ENCODE assay signal across 9 cellular contexts in genomic region chr19:12940897-12941296, GRCh38. TPM values are rescaled to one million over a fixed set of nuclear protein-coding genes. Genes with fewer than 3 reads are reported as not detected.
DNase-seq lines count a peak whose midpoint lies in the region; ATAC-seq and TF ChIP-seq lines count a peak whose summit lies in the region.
"Had no signal": no experiment of that assay in that cellular context is flagged by ENCODE, and none has a peak within 500 bp of the region (broad histone marks: within the 10 kb centered on the region; RNA-seq: fewer than 3 reads in every experiment).

No MANE protein-coding gene starts in this region.

- CTCF ChIA-PET in activated CD8-positive, alpha-beta memory T cell treated with anti-CD3 and anti-CD28 coated beads, Interleukin-2, amount 10 ng/mL, durations not matched to agents 7 days and 5 days (lab: Charles Lee) = interaction anchor here (0.8 to 1.4 kb wide), 3 partner anchors 8 to 56 kb away, joined by 3 to 7 read pairs (median 5); no protein-coding TSS in a partner anchor

- H3K4me3 Mint-ChIP-seq in activated CD8-positive, alpha-beta memory T cell treated with anti-CD3 and anti-CD28 coated beads, Interleukin-2, amount 10 ng/mL, durations not matched to agents 7 days and 5 days = peak overlapping the region; percentile 100
- H3K4me3 Mint-ChIP-seq in T-helper 2 cell treated with Interferon-gamma antibody and Interleukin-4, amounts not matched to agents 5 μg/mL and 100 μg/mL, for 36 hours = peak overlapping the region; percentile 100

- peak overlapping the region; percentile 85 for H3K4me3 ChIP-seq in fibroblast of pulmonary artery (replicated peaks; ENCODE audit: low read depth, low read length)
- peak overlapping the region; percentile 1 to 98 (median 93) for H3K4me3 ChIP-seq in stomach

- no peaks in the 10 kb centered on the region for H3K9me3 Mint-ChIP-seq in activated CD8-positive, alpha-beta memory T cell treated with anti-CD3 and anti-CD28 coated beads, Interleukin-2, amount 10 ng/mL, durations not matched to agents 7 days and 5 days (ENCODE audit: low read depth)
- H3K9me3 Mint-ChIP-seq in T-helper 2 cell treated with Interferon-gamma antibody and Interleukin-4, amounts not matched to agents 5 μg/mL and 100 μg/mL, for 36 hours = no peaks in the 10 kb centered on the region

- H3K36me3 ChIP-seq in stomach = peaks cover 54 to 57% (median 56%) of the 10 kb centered on the region in 4 donors

- no peak for TF ChIP-seq POLR2A in stomach (IDR thresholded peaks at IDR 0.05)

- intact Hi-C loops in stomach (cut with DNase I; ENCODE audit: low total_unique reads) = no loop called here

- H3K4me1 Mint-ChIP-seq in activated CD8-positive, alpha-beta memory T cell treated with anti-CD3 and anti-CD28 coated beads, Interleukin-2, amount 10 ng/mL, durations not matched to agents 7 days and 5 days = peaks cover 75% of the 10 kb centered on the region
- H3K4me1 Mint-ChIP-seq in T-helper 2 cell treated with Interferon-gamma antibody and Interleukin-4, amounts not matched to agents 5 μg/mL and 100 μg/mL, for 36 hours (ENCODE audit: low read depth) = peaks cover 48% of the 10 kb centered on the region

- H3K9me3 ChIP-seq in stomach = no peaks in the 10 kb centered on the region

- H3K27me3 Mint-ChIP-seq in activated CD8-positive, alpha-beta memory T cell treated with anti-CD3 and anti-CD28 coated beads, Interleukin-2, amount 10 ng/mL, durations not matched to agents 7 days and 5 days = no peaks in the 10 kb centered on the region
- no peaks in the 10 kb centered on the region for H3K27me3 Mint-ChIP-seq in T-helper 2 cell treated with Interferon-gamma antibody and Interleukin-4, amounts not matched to agents 5 μg/mL and 100 μg/mL, for 36 hours (ENCODE audit: low read depth)

- TF ChIP-seq EP300 in stomach (IDR thresholded peaks at IDR 0.05) = no peak

- H3K36me3 Mint-ChIP-seq in activated CD8-positive, alpha-beta memory T cell treated with anti-CD3 and anti-CD28 coated beads, Interleukin-2, amount 10 ng/mL, durations not matched to agents 7 days and 5 days = peaks cover 66% of the 10 kb centered on the region
- H3K36me3 Mint-ChIP-seq in T-helper 2 cell treated with Interferon-gamma antibody and Interleukin-4, amounts not matched to agents 5 μg/mL and 100 μg/mL, for 36 hours (ENCODE audit: low read depth) = peaks cover 71% of the 10 kb centered on the region

- WGBS in stomach, 5 donors = 36 to 70% (median 58%) methylated on average over 2 of the region's 2 CpGs

- ATAC-seq in activated CD8-positive, alpha-beta memory T cell treated with anti-CD3 and anti-CD28 coated beads, Interleukin-2, amount 10 ng/mL, durations not matched to agents 7 days and 5 days = no peak
- no peak for ATAC-seq in GM21529 (IDR thresholded peaks at IDR 0.05; ENCODE audit: unreplicated experiment)
- ATAC-seq in left lobe of liver = no peak

- H3K27ac ChIP-seq in stomach = peak overlapping the region in 4 of 5 donors; percentile 93 to 96 (median 95)

- peak overlapping the region; percentile 95 for H3K27ac Mint-ChIP-seq in activated CD8-positive, alpha-beta memory T cell treated with anti-CD3 and anti-CD28 coated beads, Interleukin-2, amount 10 ng/mL, durations not matched to agents 7 days and 5 days
- H3K27ac Mint-ChIP-seq in T-helper 2 cell treated with Interferon-gamma antibody and Interleukin-4, amounts not matched to agents 5 μg/mL and 100 μg/mL, for 36 hours = peak overlapping the region; percentile 94

- no peak for DNase-seq in activated CD8-positive, alpha-beta memory T cell treated with anti-CD3 and anti-CD28 coated beads, Interleukin-2, amount 10 ng/mL, durations not matched to agents 7 days and 5 days
- no peak for DNase-seq in activated CD8-positive, alpha-beta memory T cell treated with anti-CD3 and anti-CD28 coated beads, Interleukin-2, amount 50 U/mL, for 48 hours
- no peak for DNase-seq in T-helper 2 cell treated with Interferon-gamma antibody and Interleukin-4, amounts not matched to agents 5 μg/mL and 100 μg/mL, for 36 hours (ENCODE audit: low spot score)
- DNase-seq in fibroblast of pulmonary artery (ENCODE audit: low read depth) (no peak), stomach (no peak), HuH-7 (ENCODE audit: low spot score) (no peak), left lobe of liver (ENCODE audit: low spot score) (no peak)
- DNase-seq: NK-92 treated with Interleukin-12 subunit alpha and Interleukin-12 subunit beta, amount 100 ng/mL, for 24 hours had no signal

- H3K4me1 ChIP-seq in stomach = peaks cover 30 to 80% (median 72%) of the 10 kb centered on the region in 4 donors

- TF ChIP-seq CTCF in fibroblast of pulmonary artery (IDR thresholded peaks at IDR 0.05; ENCODE audit: low read length, missing control alignments) (no peak), stomach (IDR thresholded peaks at IDR 0.05) (no peak)

- no peaks in the 10 kb centered on the region for H3K27me3 ChIP-seq in stomach

RNA-seq across cellular contexts. Expression of gene CALR, which starts 2.5 kb away (rescaled TPM):
- 100 to 1,000 TPM; 745 to 898 TPM for total RNA-seq in activated CD8-positive, alpha-beta memory T cell treated with anti-CD3 and anti-CD28 coated beads, Interleukin-2, amount 10 ng/mL, durations not matched to agents 7 days and 5 days
- total RNA-seq in stomach = 100 to 1,000 TPM; 337 to 947 (median 504) TPM
- 100 to 1,000 TPM in 2 of 3 donors, 10 to 100 TPM in 1; 71.2 to 236 (median 158) TPM for polyA plus RNA-seq in stomach
- 1,041 TPM for total RNA-seq in left lobe of liver

RNA-seq across cellular contexts. Expression of gene RAD23A, which starts 4.8 kb away (rescaled TPM):
- 100 to 1,000 TPM; 164 to 168 TPM for total RNA-seq in activated CD8-positive, alpha-beta memory T cell treated with anti-CD3 and anti-CD28 coated beads, Interleukin-2, amount 10 ng/mL, durations not matched to agents 7 days and 5 days
- total RNA-seq in stomach = 100 to 1,000 TPM in 3 of 5 donors, 10 to 100 TPM in 2; 44.1 to 144 (median 103) TPM
- 100 to 1,000 TPM; 101 to 141 (median 106) TPM for polyA plus RNA-seq in stomach
- 42.6 TPM for total RNA-seq in left lobe of liver

RNA-seq across cellular contexts. Expression of gene FARSA, which starts 7.4 kb away (rescaled TPM):
- 100 to 1,000 TPM in 1 of 2 experiments, 10 to 100 TPM in 1; 96.6 to 131 TPM for total RNA-seq in activated CD8-positive, alpha-beta memory T cell treated with anti-CD3 and anti-CD28 coated beads, Interleukin-2, amount 10 ng/mL, durations not matched to agents 7 days and 5 days
- total RNA-seq in stomach = 100 to 1,000 TPM in 1 of 5 donors, 10 to 100 TPM in 4; 27.2 to 125 (median 51.9) TPM
- 10 to 100 TPM; 34.7 to 40.3 (median 39.4) TPM for polyA plus RNA-seq in stomach
- 34.2 TPM for total RNA-seq in left lobe of liver

RNA-seq across cellular contexts. Expression of gene GADD45GIP1, which starts 16.1 kb away (rescaled TPM):
- 10 to 100 TPM; 23.9 to 24.9 TPM for total RNA-seq in activated CD8-positive, alpha-beta memory T cell treated with anti-CD3 and anti-CD28 coated beads, Interleukin-2, amount 10 ng/mL, durations not matched to agents 7 days and 5 days
- total RNA-seq in stomach (10 to 100 TPM in 4 of 5 donors, 1 to 10 TPM in 1; 1.8 to 93.3 (median 25.9) TPM), left lobe of liver (12.0 TPM)
- polyA plus RNA-seq in stomach = 10 to 100 TPM; 59.0 to 75.4 (median 61.8) TPM

RNA-seq across cellular contexts. Expression of gene SYCE2, which starts 21.8 kb away (rescaled TPM):
- total RNA-seq in activated CD8-positive, alpha-beta memory T cell treated with anti-CD3 and anti-CD28 coated beads, Interleukin-2, amount 10 ng/mL, durations not matched to agents 7 days and 5 days = 1 to 10 TPM; 2.2 to 2.5 TPM
- total RNA-seq in stomach = not detected
- under 1 TPM in 1 of 3 donors, not detected in 2; 0.23 TPM for polyA plus RNA-seq in stomach
- not detected for total RNA-seq in left lobe of liver
